In the genomic region with DNA sequence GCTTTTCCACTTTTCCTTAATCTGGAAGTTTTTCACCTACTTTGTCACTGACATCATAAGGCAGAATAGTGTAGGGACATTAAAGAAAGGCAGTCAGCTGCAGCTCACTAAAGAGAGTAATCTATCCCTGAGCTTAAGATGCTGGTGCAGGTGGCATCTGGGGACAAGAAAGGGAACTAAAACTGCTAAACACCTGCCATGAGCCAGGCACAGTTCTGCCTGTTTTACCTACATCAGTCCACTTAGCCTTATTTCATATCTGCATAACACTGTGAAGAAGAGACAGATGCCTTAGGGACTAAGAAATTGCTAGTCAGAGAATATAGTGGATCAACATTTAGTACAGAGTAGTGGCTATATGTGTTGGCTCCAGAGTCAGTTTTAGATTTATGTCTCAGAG, we compare ENCODE assay signal across 15 cellular contexts.
DNase-seq lines count a peak whose midpoint lies in the region; ATAC-seq, FAIRE-seq and TF ChIP-seq lines count a peak whose summit lies in the region.
"Had no signal": no experiment of that assay in that cellular context is flagged by ENCODE, and none has a peak within 500 bp of the region (broad histone marks: within the 10 kb centered on the region; RNA-seq: fewer than 3 reads in every experiment).

No MANE protein-coding gene starts in this region.

- no TSS peak for BruUV-seq in OCI-LY7 (replicated peaks; lab: Mats Ljungman, UMichigan)

- no peak for TF ChIP-seq CTCF in OCI-LY7 (conservative IDR thresholded peaks at IDR 0.05; ENCODE audit: low read length)
- no peak for TF ChIP-seq CTCF in esophagus squamous epithelium (IDR thresholded peaks at IDR 0.05)

- no peak for FAIRE-seq in RCC 7860 (lab: Jason Lieb, UNC)

- H3K4me2 ChIP-seq in OCI-LY7 (ENCODE audit: low read length) = peak overlapping the region; percentile 62

- ATAC-seq in GM18867 (IDR thresholded peaks at IDR 0.05; ENCODE audit: unreplicated experiment) = peak; percentile 99
- peak; percentile 86 for ATAC-seq in GM21515 (IDR thresholded peaks at IDR 0.05; ENCODE audit: unreplicated experiment)
- peak; percentile 88 for ATAC-seq in HG03045 (IDR thresholded peaks at IDR 0.05; ENCODE audit: unreplicated experiment)
- ATAC-seq: activated CD8-positive, alpha-beta T cell treated with anti-CD3 and anti-CD28 coated beads, Interleukin-2, amount 10 ng/mL, durations not matched to agents 7 days and 5 days; right lobe of liver had no signal

- POLR2A ChIA-PET in OCI-LY7 (lab: Charles Lee) = interaction anchor here (0.7 to 2.3 kb wide), 2 partner anchors 16 to 88 kb away, joined by 3 to 9 read pairs; a partner anchor contains a TSS

- no peak overlapping the region for H3K4me3 ChIP-seq in OCI-LY7 (ENCODE audit: low read depth, low read length, poor library complexity, severe bottlenecking)
- no peak overlapping the region for H3K4me3 ChIP-seq in esophagus squamous epithelium
- H3K4me3 ChIP-seq: right lobe of liver, thyroid gland had no signal

- H2AFZ ChIP-seq in OCI-LY7 (ENCODE audit: low read length) = peak overlapping the region; percentile 17; the same call in 1 of the 2 replicates

- H3K9me3 ChIP-seq in OCI-LY7 (ENCODE audit: low read length) = peaks cover 3% of the 10 kb centered on the region; the same call in 1 of the 2 replicates
- H3K9me3 ChIP-seq in esophagus squamous epithelium = no peaks in the 10 kb centered on the region
- H3K9me3 ChIP-seq: right lobe of liver, thyroid gland had no signal

- no peaks in the 10 kb centered on the region for H4K20me1 ChIP-seq in OCI-LY7 (ENCODE audit: insufficient read depth, low read length)

- H3K9me2 ChIP-seq in OCI-LY7 (ENCODE audit: insufficient read depth, low read length) = no peaks in the 10 kb centered on the region

- no peaks in the 10 kb centered on the region for H3K79me2 ChIP-seq in OCI-LY7 (ENCODE audit: insufficient read depth, low read depth, low read length)

- CTCF ChIA-PET in OCI-LY7 (lab: Charles Lee; ENCODE audit: unreplicated experiment) = no interaction called here

- H3K4me1 ChIP-seq in OCI-LY7 (ENCODE audit: insufficient read depth, low read length, poor library complexity, severe bottlenecking) (peaks cover 51% of the 10 kb centered on the region), esophagus squamous epithelium (no peaks in the 10 kb centered on the region)
- H3K4me1 ChIP-seq: thyroid gland had no signal

- DNase-seq in OCI-LY7 (ENCODE audit: low spot score) (peak; percentile 92), RCC 7860 (ENCODE audit: low spot score) (no peak), COR-L47 (lab: John Stamatoyannopoulos, UW) (no peak), esophagus squamous epithelium (lab: John Stamatoyannopoulos, UW) (no peak)
- no peak for DNase-seq in activated CD4-positive, alpha-beta T cell treated with anti-CD3 and anti-CD28 coated beads for 1 hour
- DNase-seq: activated CD8-positive, alpha-beta T cell treated with anti-CD3 and anti-CD28 coated beads, Interleukin-2, amount 10 ng/mL, durations not matched to agents 7 days and 5 days; immature natural killer cell; NCI-H69; right lobe of liver; SW 1271; thyroid gland had no signal

- H3K27ac ChIP-seq in OCI-LY7 (ENCODE audit: low read depth, low read length, poor library complexity, severe bottlenecking) (peak overlapping the region; percentile 83), esophagus squamous epithelium (no peak overlapping the region)
- H3K27ac ChIP-seq: HL-60, right lobe of liver, thyroid gland had no signal

- H3K27me3 ChIP-seq in esophagus squamous epithelium = no peaks in the 10 kb centered on the region
- H3K27me3 ChIP-seq: right lobe of liver, thyroid gland had no signal

- no peaks in the 10 kb centered on the region for H3K36me3 ChIP-seq in OCI-LY7 (ENCODE audit: insufficient read depth, low read length)
- no peaks in the 10 kb centered on the region for H3K36me3 ChIP-seq in esophagus squamous epithelium
- H3K36me3 ChIP-seq: right lobe of liver, thyroid gland had no signal

- no peak for TF ChIP-seq POLR2A in esophagus squamous epithelium (IDR thresholded peaks at IDR 0.05)

- intact Hi-C loops in OCI-LY7 (cut with micrococcal nuclease; ENCODE audit: unreplicated experiment) (loop anchor here (2.0 kb wide), 1 partner anchor 88 kb away; a partner anchor contains a TSS), esophagus squamous epithelium (cut with DNase I) (no loop called here)
